In genomic region chr17:77304746-77305473, GRCh38 we compare ENCODE assay signal across 1 cellular context.
A peak's percentile ranks its signal among the peaks of the same experiment; 100 is the strongest.
TF ChIP-seq lines count a peak whose summit lies in the region.

No MANE protein-coding gene starts in this region.

TF ChIP-seq in HepG2, 621 proteins besides CTCF, POLR2A, EP300 and RAD21 (continued from another document):
- TF ChIP-seq ZBED4 (CRISPR knock-in tag; IDR thresholded peaks at IDR 0.05; ENCODE audit: borderline replicate concordance) (peak; percentile 61), FIP1L1 (IDR thresholded peaks at IDR 0.05; ENCODE audit: borderline replicate concordance, insufficient read depth, low read depth, low read length) (no peak), FOXC1 (CRISPR knock-in tag; IDR thresholded peaks at IDR 0.05; ENCODE audit: borderline replicate concordance) (peak; percentile 82; the same call in 1 of the 2 replicates), POLR2AphosphoS2 (IDR thresholded peaks at IDR 0.05; ENCODE audit: low read depth, low read length) (no peak), CENPT (CRISPR knock-in tag; IDR thresholded peaks at IDR 0.05; ENCODE audit: low read depth) (no peak), KDM4B (CRISPR knock-in tag; IDR thresholded peaks at IDR 0.05) (0 out of 2 replicates have a peak, but pooled peaks have one; percentile 51), ATF2 (CRISPR knock-in tag; IDR thresholded peaks at IDR 0.05) (0 out of 2 replicates have a peak, but pooled peaks have one; percentile 40), IRF1 (CRISPR knock-in tag; IDR thresholded peaks at IDR 0.05; ENCODE audit: low read depth) (no peak), HDAC1 (CRISPR knock-in tag; IDR thresholded peaks at IDR 0.05) (peak; percentile 67; the same call in 1 of the 2 replicates), FOXK2 (IDR thresholded peaks at IDR 0.05) (no peak), ERF (CRISPR knock-in tag; IDR thresholded peaks at IDR 0.05) (peak; percentile 67; the same call in 1 of the 2 replicates), NR3C1 (CRISPR knock-in tag; IDR thresholded peaks at IDR 0.05) (no peak), TRIM24 (CRISPR knock-in tag; IDR thresholded peaks at IDR 0.05) (no peak), ZNF720 (CRISPR knock-in tag; IDR thresholded peaks at IDR 0.05) (no peak), ZSCAN21 (CRISPR knock-in tag; IDR thresholded peaks at IDR 0.05; ENCODE audit: borderline replicate concordance) (peak; percentile 57; the same call in 1 of the 2 replicates), ZBTB4 (CRISPR knock-in tag; IDR thresholded peaks at IDR 0.05; ENCODE audit: borderline replicate concordance) (peak; percentile 45; the same call in 1 of the 2 replicates), ZNF550 (CRISPR knock-in tag; IDR thresholded peaks at IDR 0.05; ENCODE audit: borderline replicate concordance) (no peak), SKI (IDR thresholded peaks at IDR 0.05; ENCODE audit: partially characterized antibody) (no peak), ZNF776 (CRISPR knock-in tag; IDR thresholded peaks at IDR 0.05) (no peak), ZNF777 (CRISPR knock-in tag; IDR thresholded peaks at IDR 0.05) (no peak)
- TF ChIP-seq, protein P1, sequence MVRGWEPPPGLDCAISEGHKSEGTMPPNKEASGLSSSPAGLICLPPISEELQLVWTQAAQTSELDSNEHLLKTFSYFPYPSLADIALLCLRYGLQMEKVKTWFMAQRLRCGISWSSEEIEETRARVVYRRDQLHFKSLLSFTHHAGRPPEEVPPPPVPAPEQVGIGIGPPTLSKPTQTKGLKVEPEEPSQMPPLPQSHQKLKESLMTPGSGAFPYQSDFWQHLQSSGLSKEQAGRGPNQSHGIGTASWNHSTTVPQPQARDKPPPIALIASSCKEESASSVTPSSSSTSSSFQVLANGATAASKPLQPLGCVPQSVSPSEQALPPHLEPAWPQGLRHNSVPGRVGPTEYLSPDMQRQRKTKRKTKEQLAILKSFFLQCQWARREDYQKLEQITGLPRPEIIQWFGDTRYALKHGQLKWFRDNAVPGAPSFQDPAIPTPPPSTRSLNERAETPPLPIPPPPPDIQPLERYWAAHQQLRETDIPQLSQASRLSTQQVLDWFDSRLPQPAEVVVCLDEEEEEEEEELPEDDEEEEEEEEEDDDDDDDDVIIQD (CRISPR knock-in tag; IDR thresholded peaks at IDR 0.05; ENCODE audit: low read depth) = 0 out of 2 replicates have a peak, but pooled peaks have one; percentile 35
- TF ChIP-seq, protein P2, sequence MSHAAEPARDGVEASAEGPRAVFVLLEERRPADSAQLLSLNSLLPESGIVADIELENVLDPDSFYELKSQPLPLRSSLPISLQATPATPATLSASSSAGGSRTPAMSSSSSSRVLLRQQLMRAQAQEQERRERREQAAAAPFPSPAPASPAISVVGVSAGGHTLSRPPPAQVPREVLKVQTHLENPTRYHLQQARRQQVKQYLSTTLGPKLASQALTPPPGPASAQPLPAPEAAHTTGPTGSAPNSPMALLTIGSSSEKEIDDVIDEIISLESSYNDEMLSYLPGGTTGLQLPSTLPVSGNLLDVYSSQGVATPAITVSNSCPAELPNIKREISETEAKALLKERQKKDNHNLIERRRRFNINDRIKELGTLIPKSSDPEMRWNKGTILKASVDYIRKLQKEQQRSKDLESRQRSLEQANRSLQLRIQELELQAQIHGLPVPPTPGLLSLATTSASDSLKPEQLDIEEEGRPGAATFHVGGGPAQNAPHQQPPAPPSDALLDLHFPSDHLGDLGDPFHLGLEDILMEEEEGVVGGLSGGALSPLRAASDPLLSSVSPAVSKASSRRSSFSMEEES (CRISPR knock-in tag; IDR thresholded peaks at IDR 0.05) = peak; percentile 28; the same call in 1 of the 2 replicates
- TF ChIP-seq, protein P3, sequence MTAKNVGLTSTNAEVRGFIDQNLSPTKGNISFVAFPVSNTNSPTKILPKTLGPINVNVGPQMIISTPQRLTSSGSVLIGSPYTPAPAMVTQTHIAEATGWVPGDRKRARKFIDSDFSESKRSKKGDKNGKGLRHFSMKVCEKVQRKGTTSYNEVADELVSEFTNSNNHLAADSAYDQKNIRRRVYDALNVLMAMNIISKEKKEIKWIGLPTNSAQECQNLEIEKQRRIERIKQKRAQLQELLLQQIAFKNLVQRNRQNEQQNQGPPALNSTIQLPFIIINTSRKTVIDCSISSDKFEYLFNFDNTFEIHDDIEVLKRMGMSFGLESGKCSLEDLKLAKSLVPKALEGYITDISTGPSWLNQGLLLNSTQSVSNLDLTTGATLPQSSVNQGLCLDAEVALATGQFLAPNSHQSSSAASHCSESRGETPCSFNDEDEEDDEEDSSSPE (CRISPR knock-in tag; IDR thresholded peaks at IDR 0.05) = 0 out of 2 replicates have a peak, but pooled peaks have one; percentile 15
- TF ChIP-seq, protein P4, sequence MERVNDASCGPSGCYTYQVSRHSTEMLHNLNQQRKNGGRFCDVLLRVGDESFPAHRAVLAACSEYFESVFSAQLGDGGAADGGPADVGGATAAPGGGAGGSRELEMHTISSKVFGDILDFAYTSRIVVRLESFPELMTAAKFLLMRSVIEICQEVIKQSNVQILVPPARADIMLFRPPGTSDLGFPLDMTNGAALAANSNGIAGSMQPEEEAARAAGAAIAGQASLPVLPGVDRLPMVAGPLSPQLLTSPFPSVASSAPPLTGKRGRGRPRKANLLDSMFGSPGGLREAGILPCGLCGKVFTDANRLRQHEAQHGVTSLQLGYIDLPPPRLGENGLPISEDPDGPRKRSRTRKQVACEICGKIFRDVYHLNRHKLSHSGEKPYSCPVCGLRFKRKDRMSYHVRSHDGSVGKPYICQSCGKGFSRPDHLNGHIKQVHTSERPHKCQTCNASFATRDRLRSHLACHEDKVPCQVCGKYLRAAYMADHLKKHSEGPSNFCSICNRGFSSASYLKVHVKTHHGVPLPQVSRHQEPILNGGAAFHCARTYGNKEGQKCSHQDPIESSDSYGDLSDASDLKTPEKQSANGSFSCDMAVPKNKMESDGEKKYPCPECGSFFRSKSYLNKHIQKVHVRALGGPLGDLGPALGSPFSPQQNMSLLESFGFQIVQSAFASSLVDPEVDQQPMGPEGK (CRISPR knock-in tag; IDR thresholded peaks at IDR 0.05) = peak; percentile 94
TF ChIP-seq in HepG2: peak in this region for 167.
